In genomic region chr4:153438916-153439756, GRCh38 we compare ENCODE assay signal across 9 cellular contexts. TPM values are rescaled to one million over a fixed set of nuclear protein-coding genes. Genes with fewer than 3 reads are reported as not detected.
DNase-seq lines count a peak whose midpoint lies in the region; ATAC-seq and TF ChIP-seq lines count a peak whose summit lies in the region.
"Had no signal": no experiment of that assay in that cellular context is flagged by ENCODE, and none has a peak within 500 bp of the region (broad histone marks: within the 10 kb centered on the region; RNA-seq: fewer than 3 reads in every experiment).

No MANE protein-coding gene starts in this region.

- H3K9me3 ChIP-seq in hepatocyte (ENCODE audit: low read depth) = no peaks in the 10 kb centered on the region

- H3K36me3 Mint-ChIP-seq in activated naive CD8-positive, alpha-beta T cell = no peaks in the 10 kb centered on the region

- H4K20me1 ChIP-seq in hepatocyte (ENCODE audit: insufficient read depth, poor library complexity, severe bottlenecking) = no peaks in the 10 kb centered on the region

- intact Hi-C loops in Right ventricle myocardium inferior (cut with DNase I) = loop anchor here (10.0 kb wide), 1 partner anchor 94 kb away; the partner anchor contains the start of gene MND1
- intact Hi-C loops in cardiac septum (cut with DNase I) = loop anchor here (10.0 kb wide), 1 partner anchor 316 kb away; no protein-coding TSS in a partner anchor

- peak overlapping the region; percentile 91 for H3K27ac Mint-ChIP-seq in activated naive CD8-positive, alpha-beta T cell

- H3K9me2 ChIP-seq in hepatocyte (replicated peaks; ENCODE audit: insufficient read depth) = no peaks in the 10 kb centered on the region

- no peak for TF ChIP-seq CTCF in hepatocyte (IDR thresholded peaks at IDR 0.05; ENCODE audit: poor library complexity)

- DNase-seq in Right ventricle myocardium inferior (ENCODE audit: missing footprints) (no peak), cardiac septum (ENCODE audit: low spot score) (no peak), A172 (ENCODE audit: low spot score) (no peak), hepatocyte (ENCODE audit: low spot score) (no peak), anterior cingulate cortex (lab: John Stamatoyannopoulos, UW) (no peak)
- peak; percentile 18 for DNase-seq in stimulated activated CD8-positive, alpha-beta memory T cell treated with anti-CD3 and anti-CD28 coated beads, Interleukin-12 subunit alpha, Interleukin-12 subunit beta, amount 100 ng/mL, for 4 hours (ENCODE audit: low read depth)

- no peak overlapping the region for H2AFZ ChIP-seq in hepatocyte

- H3K27me3 Mint-ChIP-seq in activated naive CD8-positive, alpha-beta T cell = no peaks in the 10 kb centered on the region

- H3K4me3 ChIP-seq in hepatocyte = no peak overlapping the region

- peak overlapping the region; percentile 79 for H3K4me3 Mint-ChIP-seq in activated naive CD8-positive, alpha-beta T cell

- peaks cover 48% of the 10 kb centered on the region for H3K4me1 Mint-ChIP-seq in activated naive CD8-positive, alpha-beta T cell (ENCODE audit: low read depth)

- H3K27me3 ChIP-seq in hepatocyte = no peaks in the 10 kb centered on the region

- no peak overlapping the region for H3K4me2 ChIP-seq in hepatocyte

- WGBS in hepatocyte (ENCODE audit: low lambda C conversion rate, missing lambda C conversion rate) = 88% methylated on average over 12 of the region's 13 CpGs

- H3K9me3 Mint-ChIP-seq in activated naive CD8-positive, alpha-beta T cell (ENCODE audit: low read depth) = no peaks in the 10 kb centered on the region

- H3K4me1 ChIP-seq in hepatocyte (ENCODE audit: insufficient read depth) = no peaks in the 10 kb centered on the region

- no peaks in the 10 kb centered on the region for H3K36me3 ChIP-seq in hepatocyte (replicated peaks; ENCODE audit: insufficient read depth, low read depth)

- no peak overlapping the region for H3K27ac ChIP-seq in hepatocyte
- H3K27ac ChIP-seq: VCaP had no signal

- no peaks in the 10 kb centered on the region for H3K79me2 ChIP-seq in hepatocyte

- ATAC-seq in Right ventricle myocardium inferior (peak; percentile 73), HG03469 (IDR thresholded peaks at IDR 0.05; ENCODE audit: unreplicated experiment) (peak; percentile 71)

RNA-seq across cellular contexts. Expression of gene TMEM131L, which starts 27.0 kb away (rescaled TPM):
- 14.4 TPM for total RNA-seq in Right ventricle myocardium inferior
- 21.2 TPM for total RNA-seq in cardiac septum
- 8.6 and 9.0 TPM in 2 replicates for total RNA-seq in A172 (2014; rRNA removed; shearing (Covaris generic))
- 8.1 and 10.5 TPM in 2 replicates for total RNA-seq in hepatocyte
- polyA plus RNA-seq in hepatocyte = 5.8 and 6.3 TPM in 2 replicates
